Comparison of ENCODE assay signal across 8 cellular contexts in genomic region chr7:135211179-135211945, GRCh38. TPM values are rescaled to one million over a fixed set of nuclear protein-coding genes. Genes with fewer than 3 reads are reported as not detected.
DNase-seq lines count a peak whose midpoint lies in the region; ATAC-seq, FAIRE-seq and TF ChIP-seq lines count a peak whose summit lies in the region.

Gene WDR91 (minus strand): TSS chr7:135211526. CDS start chr7:135211502, 24 bp downstream.

- 0 out of 2 replicates have a peak, but pooled peaks have one; percentile 11 for TF ChIP-seq RAD21 in HepG2 (CRISPR knock-in tag; IDR thresholded peaks at IDR 0.05)

- H3K9me3 ChIP-seq in HepG2 (ENCODE audit: low read length), result no peaks in the 10 kb centered on the region

- BruUV-seq in HepG2 (replicated peaks; lab: Mats Ljungman, UMichigan), result no TSS peak

- peak within 1 kb of the TSS; percentile 54 for H3K27ac ChIP-seq in HepG2 (ENCODE audit: extremely low read length, insufficient read depth, low read length)

- intact Hi-C loops in HepG2 (cut with micrococcal nuclease; ENCODE audit: unreplicated experiment), result loop anchor here (2.0 to 5.0 kb wide), 2 partner anchors 39 to 41 kb away; no protein-coding TSS in a partner anchor

- no peak for FAIRE-seq in HepG2 (lab: Jason Lieb, UNC)

- DNase-seq in CD1c-positive myeloid dendritic cell (ENCODE audit: extremely low spot score) (peak; percentile 97), NCI-H748 (lab: John Stamatoyannopoulos, UW; ENCODE audit: unreplicated experiment) (peak; percentile 89), cortex of kidney (lab: John Stamatoyannopoulos, UW) (peak; percentile 98), HepG2 (ENCODE audit: low spot score) (peak; percentile 85)
- peak; percentile 97 for DNase-seq in activated CD4-positive, alpha-beta T cell treated with anti-CD3 and anti-CD28 coated beads, Interleukin-2, amount 50 U/mL, for 1 hour
- DNase-seq in stimulated activated CD4-positive, alpha-beta T cell treated with anti-CD3 and anti-CD28 coated beads, Interleukin-4, amount 100 ng/mL, for 1 hour, result peak; percentile 97

- no peaks in the 10 kb centered on the region; a peak in 1 of 5 replicates for H3K27me3 ChIP-seq in HepG2 (ENCODE audit: control insufficient read depth in 1 of 2, insufficient read depth in 2 of 2, low read length in 2 of 2)

- H3K79me2 ChIP-seq in HepG2 (ENCODE audit: insufficient read depth, low read length), result peaks cover 9% of the 10 kb centered on the region

- peak within 1 kb of the TSS; percentile 86 to 98 (median 96) for H3K4me3 ChIP-seq in HepG2 (replicated peaks in 1 of 3; ENCODE audit: insufficient read depth in 1 of 3, low read depth in 2 of 3, low read length in 3 of 3)

- no peaks in the 10 kb centered on the region for H4K20me1 ChIP-seq in HepG2 (ENCODE audit: insufficient read depth, low read length)

- POLR2A ChIA-PET in HepG2 (lab: Yijun Ruan, JAX), result interaction anchor here (1.0 to 2.1 kb wide), 6 partner anchors 29 to 47 kb away, joined by 3 to 12 read pairs (median 3); partner anchors contain the start of gene CYREN

- peaks cover 66% of the 10 kb centered on the region for H3K4me1 ChIP-seq in HepG2 (ENCODE audit: insufficient read depth, low read length)

- no peak for TF ChIP-seq EP300 in HepG2 (IDR thresholded peaks at IDR 0.05; ENCODE audit: low read depth in 2 of 2, low read length in 2 of 2)
- TF ChIP-seq EP300 in HepG2 (CRISPR knock-in tag; IDR thresholded peaks at IDR 0.05; ENCODE audit: borderline replicate concordance), result no peak

- peak within 1 kb of the TSS; percentile 70 for H2AFZ ChIP-seq in HepG2 (ENCODE audit: low read length)

- H3K4me2 ChIP-seq in HepG2 (ENCODE audit: low read depth, low read length), result peak within 1 kb of the TSS; percentile 96

- ATAC-seq in GM19397 (IDR thresholded peaks at IDR 0.05; ENCODE audit: unreplicated experiment) (peak; percentile 78), HG03565 (IDR thresholded peaks at IDR 0.05; ENCODE audit: unreplicated experiment) (peak; percentile 66), HepG2 (peak; percentile 90)

- H3K36me3 ChIP-seq in HepG2 (replicated peaks in 1 of 2; ENCODE audit: control insufficient read depth in 1 of 2, insufficient read depth in 2 of 2, low read length in 2 of 2), result no peaks in the 10 kb centered on the region

- 0% methylated on average over 3 of the region's 82 CpGs for WGBS in HepG2 (ENCODE audit: low lambda C conversion rate)

- peak; percentile 69 to 88 for TF ChIP-seq POLR2A in HepG2 (IDR thresholded peaks at IDR 0.05; ENCODE audit: insufficient read depth in 1 of 2, low read depth in 2 of 2, low read length in 2 of 2)

- CTCF ChIA-PET in HepG2 (lab: Yijun Ruan, JAX; ENCODE audit: low intra/inter-chr PET ratio, low total read pairs), result no interaction called here

- TF ChIP-seq CTCF in HepG2 (CRISPR knock-in tag; IDR thresholded peaks at IDR 0.05), result peak; percentile 39; the same call in 1 of the 2 replicates

- in situ Hi-C loops in HepG2 (cut with HindIII; ENCODE audit: extremely low pct_ligation_motif_present, low pct_unique_long_range_greater_than_20kb), result loop anchor here (5.0 kb wide), 1 partner anchor 34 kb away; no protein-coding TSS in a partner anchor

- H3K9ac ChIP-seq in HepG2 (ENCODE audit: insufficient read depth, low read depth, low read length), result peak within 1 kb of the TSS; percentile 83

TF ChIP-seq in HepG2, 621 proteins besides CTCF, POLR2A, EP300 and RAD21 (continues in another document):
- peak; percentile 49; the same call in 1 of the 2 replicates for TF ChIP-seq NCOA1 (CRISPR knock-in tag; IDR thresholded peaks at IDR 0.05)
- TF ChIP-seq SIN3A (IDR thresholded peaks at IDR 0.05; ENCODE audit: borderline replicate concordance, low read depth, low read length), result peak; percentile 16; the same call in 1 of the 2 replicates
- TF ChIP-seq POLR2G (IDR thresholded peaks at IDR 0.05; ENCODE audit: low read depth, low read length), result peak; percentile 68
- TF ChIP-seq ZNF614 (CRISPR knock-in tag; IDR thresholded peaks at IDR 0.05; ENCODE audit: borderline replicate concordance), result no peak; the same call in 1 of the 2 replicates
- TF ChIP-seq ARNT2 (CRISPR knock-in tag; IDR thresholded peaks at IDR 0.05; ENCODE audit: low read depth), result peak; percentile 22; the same call in 1 of the 2 replicates
- TF ChIP-seq ZBTB38 (CRISPR knock-in tag; IDR thresholded peaks at IDR 0.05), result peak; percentile 53; the same call in 1 of the 2 replicates
- peak; percentile 57; the same call in 1 of the 2 replicates for TF ChIP-seq KMT2B (CRISPR knock-in tag; IDR thresholded peaks at IDR 0.05)
- no peak for TF ChIP-seq HHEX (CRISPR knock-in tag; IDR thresholded peaks at IDR 0.05)
- TF ChIP-seq, protein P1, sequence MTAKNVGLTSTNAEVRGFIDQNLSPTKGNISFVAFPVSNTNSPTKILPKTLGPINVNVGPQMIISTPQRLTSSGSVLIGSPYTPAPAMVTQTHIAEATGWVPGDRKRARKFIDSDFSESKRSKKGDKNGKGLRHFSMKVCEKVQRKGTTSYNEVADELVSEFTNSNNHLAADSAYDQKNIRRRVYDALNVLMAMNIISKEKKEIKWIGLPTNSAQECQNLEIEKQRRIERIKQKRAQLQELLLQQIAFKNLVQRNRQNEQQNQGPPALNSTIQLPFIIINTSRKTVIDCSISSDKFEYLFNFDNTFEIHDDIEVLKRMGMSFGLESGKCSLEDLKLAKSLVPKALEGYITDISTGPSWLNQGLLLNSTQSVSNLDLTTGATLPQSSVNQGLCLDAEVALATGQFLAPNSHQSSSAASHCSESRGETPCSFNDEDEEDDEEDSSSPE (CRISPR knock-in tag; IDR thresholded peaks at IDR 0.05), result 0 out of 2 replicates have a peak, but pooled peaks have one; percentile 31
- 0 out of 2 replicates have a peak, but pooled peaks have one; percentile 24 for TF ChIP-seq PAXIP1 (CRISPR knock-in tag; conservative IDR thresholded peaks at IDR 0.05)
- TF ChIP-seq SRY (CRISPR knock-in tag; IDR thresholded peaks at IDR 0.05), result 0 out of 2 replicates have a peak, but pooled peaks have one; percentile 90
- peak; percentile 37; the same call in 1 of the 2 replicates for TF ChIP-seq ELF3 (CRISPR knock-in tag; IDR thresholded peaks at IDR 0.05)
- peak; percentile 72 for TF ChIP-seq IKZF4 (CRISPR knock-in tag; IDR thresholded peaks at IDR 0.05; ENCODE audit: borderline replicate concordance, low read depth, not compliant biosample characterization)
- 0 out of 2 replicates have a peak, but pooled peaks have one; percentile 34 for TF ChIP-seq ZNF784 (CRISPR knock-in tag; IDR thresholded peaks at IDR 0.05; ENCODE audit: borderline replicate concordance)

RNA-seq across cellular contexts. Expression of gene WDR91, which starts in this region (rescaled TPM):
- 10.0 and 12.1 TPM in 2 replicates for total RNA-seq in HepG2 (2016; rRNA removed; fragmentation: Illumina TruSeq; extraction: Trizol)
- total RNA-seq in HepG2 (2016; cell fraction: cytosol; rRNA removed; fragmentation: Illumina TruSeq; extraction: Trizol; ENCODE audit: low read depth), result 1.1 and 1.8 TPM in 2 replicates
- 9.2 and 12.1 TPM in 2 replicates for total RNA-seq in HepG2 (2016; cell fraction: insoluble cytoplasmic fraction; rRNA removed; fragmentation: Illumina TruSeq; extraction: Trizol)
- total RNA-seq in HepG2 (2016; cell fraction: membrane; rRNA removed; fragmentation: Illumina TruSeq; extraction: Trizol), result 1.5 and 2.3 TPM in 2 replicates
- 11.3 and 14.5 TPM in 2 replicates for total RNA-seq in HepG2 (2016; cell fraction: nucleus; rRNA removed; fragmentation: Illumina TruSeq; extraction: Trizol)
- polyA plus RNA-seq in HepG2 (2011; rRNA removed), result 11.6 and 13.7 TPM in 2 replicates
- polyA plus RNA-seq in HepG2 (2011; cell fraction: cytosol; rRNA removed), result 7.2 and 8.6 TPM in 2 replicates
- 43.9 and 51.3 TPM in 2 replicates for polyA plus RNA-seq in HepG2 (2011; cell fraction: nucleus; rRNA removed)
- polyA plus RNA-seq in HepG2 (2012), result 5.7 and 6.1 TPM in 2 replicates
- 0.26 and 0.31 TPM in 2 replicates for polyA plus RNA-seq in HepG2 (2016; cell fraction: cytosol; fragmentation: Illumina TruSeq; extraction: Trizol; ENCODE audit: low read depth)
- 10.7 and 11.4 TPM in 2 replicates for polyA plus RNA-seq in HepG2 (2016; cell fraction: insoluble cytoplasmic fraction; fragmentation: Illumina TruSeq; extraction: Trizol; ENCODE audit: low read depth)
- polyA plus RNA-seq in HepG2 (2016; cell fraction: membrane; fragmentation: Illumina TruSeq; extraction: Trizol; ENCODE audit: low read depth), result 0.56 and 0.65 TPM in 2 replicates
- polyA plus RNA-seq in HepG2 (2016; cell fraction: nucleus; fragmentation: Illumina TruSeq; extraction: Trizol; ENCODE audit: insufficient read depth, low read depth), result 21.1 and 22.2 TPM in 2 replicates
- 8.2 and 19.7 TPM in 2 replicates for polyA minus RNA-seq in HepG2 (2011; rRNA and poly(A)+ RNA removed; ENCODE audit: low replicate concordance)
- polyA minus RNA-seq in HepG2 (2011; cell fraction: cytosol; rRNA and poly(A)+ RNA removed), result 5.3 and 8.8 TPM in 2 replicates
- polyA minus RNA-seq in HepG2 (2011; cell fraction: nucleus; rRNA and poly(A)+ RNA removed), result 12.6 and 17.4 TPM in 2 replicates

Comparison
In these comparisons a context has a peak if more than half of its experiments do, and no peak if none do; other contexts are left out.
1. Peak in every context shown above with its lines: DNase-seq, ATAC-seq, H3K4me3 ChIP-seq and H3K27ac ChIP-seq.